Comparison of ENCODE assay signal across 37 cellular contexts in the genomic region with DNA sequence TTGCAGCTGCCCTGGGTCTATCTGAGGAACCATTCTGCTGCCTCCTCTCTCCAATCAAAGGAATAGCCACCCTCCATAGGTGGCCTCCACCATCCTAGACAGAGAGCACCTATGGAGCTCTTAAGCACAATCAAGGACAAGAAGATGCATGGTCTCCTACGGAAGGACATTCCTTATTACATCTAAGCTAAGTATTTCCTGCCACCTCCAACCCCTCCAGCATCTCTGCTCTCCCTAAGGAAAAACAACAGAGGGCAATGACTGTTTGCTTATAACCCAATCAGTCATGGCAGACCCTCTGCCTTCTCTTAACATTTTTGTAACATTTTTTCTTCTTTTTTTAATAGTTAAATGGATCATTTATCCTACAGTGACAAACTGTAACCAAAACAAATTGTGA. TPM values are rescaled to one million over a fixed set of nuclear protein-coding genes. Genes with fewer than 3 reads are reported as not detected.
"Had no signal": no experiment of that assay in that cellular context is flagged by ENCODE, and none has a peak within 500 bp of the region (broad histone marks: within the 10 kb centered on the region; RNA-seq: fewer than 3 reads in every experiment).

No MANE protein-coding gene starts in this region.

- DNase-seq: activated CD4-positive, alpha-beta T cell treated with anti-CD3 and anti-CD28 coated beads for 1 hour; activated CD4-positive, alpha-beta T cell treated with anti-CD3 and anti-CD28 coated beads, Interleukin-2, amount 10 ng/mL, durations not matched to agents 24 days and 14 days; activated CD4-positive, alpha-beta T cell treated with anti-CD3 and anti-CD28 coated beads, Interleukin-2, amount 50 U/mL, for 4 hours; activated CD4-positive, CD25-positive, alpha-beta regulatory T cell; activated CD8-positive, alpha-beta T cell treated with anti-CD3 and anti-CD28 coated beads, Interleukin-2, amount 10 ng/mL, durations not matched to agents 7 days and 5 days; activated gamma-delta T cell; activated naive CD4-positive, alpha-beta T cell treated with Interleukin-2 at 50 U/mL for 16 hours; activated naive CD8-positive, alpha-beta T cell treated with anti-CD3 and anti-CD28 coated beads, Interleukin-2, amount 10 ng/mL, durations not matched to agents 7 days and 5 days; activated T-cell treated with anti-CD3 and anti-CD28 coated beads, Interleukin-2, amount 50 U/mL, for 24 hours; amygdala; KG1; MM.1S; MV-4-11; NCI-H1092; NCI-H146; NCI-H187; NCI-H2029 treated with DMSO at 0.1 percent for 48 hours; NCI-H2107; NCI-H2171; NCI-H510A; NCI-H526; NCI-H748 treated with DMSO at 0.1 percent for 48 hours; NK-92 treated with Interleukin-12 subunit alpha and Interleukin-12 subunit beta, amount 100 ng/mL, for 24 hours; PC-9; Right ventricle myocardium superior; SJCRH30; T1000; WERI-Rb-1 had no signal

- H3K27ac ChIP-seq: ascending aorta, PC-9, SJCRH30, SK-N-MC, WERI-Rb-1 had no signal

- H2AFZ ChIP-seq: PC-9 had no signal

- H3K4me1 ChIP-seq: ascending aorta had no signal

- H3K4me2 ChIP-seq: PC-9 had no signal

- H3K36me3 ChIP-seq: ascending aorta, SJCRH30, WERI-Rb-1 had no signal

- ATAC-seq: activated CD8-positive, alpha-beta T cell treated with anti-CD3 and anti-CD28 coated beads, Interleukin-2, amount 10 ng/mL, durations not matched to agents 7 days and 5 days had no signal

- H3K27me3 ChIP-seq: ascending aorta, SJCRH30 had no signal

- H3K9me3 ChIP-seq: ascending aorta, SJCRH30 had no signal

- FAIRE-seq: RCC 7860 had no signal

- H3K4me3 ChIP-seq: ascending aorta, PC-9, SJCRH30, SK-N-MC had no signal

RNA-seq across cellular contexts. Expression of a gene that starts 14.8 kb away (rescaled TPM):
- total RNA-seq: activated CD4-positive, alpha-beta T cell treated with anti-CD3 and anti-CD28 coated beads, Interleukin-2, amount 10 ng/mL, durations not matched to agents 24 days and 14 days; activated CD8-positive, alpha-beta T cell treated with anti-CD3 and anti-CD28 coated beads, Interleukin-2, amount 10 ng/mL, durations not matched to agents 7 days and 5 days; activated naive CD8-positive, alpha-beta T cell treated with anti-CD3 and anti-CD28 coated beads, Interleukin-2, amount 10 ng/mL, durations not matched to agents 7 days and 5 days; activated T-helper 2 cell treated with anti-CD3 and anti-CD28 coated beads, Interferon-gamma antibody, Interleukin-2, Interleukin-4, amounts not matched to agents 10 μg/mL and 5 μg/mL and 100 μg/mL, durations not matched to agents 14 hours and 24 hours and 36 hours; ascending aorta; cardiac septum; LHCN-M2; Right ventricle myocardium superior; SJCRH30; T-helper 1 cell treated with Interleukin-12 subunit alpha and Interleukin-12 subunit beta and Interleukin-4 antibody, amounts not matched to agents 30 ng/mL and 1 ng/mL, for 36 hours; T-helper 2 cell treated with Interferon-gamma antibody and Interleukin-4, amounts not matched to agents 100 ng/mL and 5 ng/mL, for 36 hours had no signal
- polyA plus RNA-seq: adipose tissue had no signal
